ENCODE assay signal across 22 cellular contexts in genomic region chr1:167645161-167645560, GRCh38. TPM values are rescaled to one million over a fixed set of nuclear protein-coding genes. Genes with fewer than 3 reads are reported as not detected.
DNase-seq lines count a peak whose midpoint lies in the region; ATAC-seq, FAIRE-seq and TF ChIP-seq lines count a peak whose summit lies in the region.
"Had no signal": no experiment of that assay in that cellular context is flagged by ENCODE, and none has a peak within 500 bp of the region (broad histone marks: within the 10 kb centered on the region; RNA-seq: fewer than 3 reads in every experiment).

No MANE protein-coding gene starts in this region.

- RAD21 ChIA-PET in GM12878 (lab: Charles Lee; ENCODE audit: unreplicated experiment): interaction anchor here (1.4 to 1.9 kb wide), 2 partner anchors 11 to 45 kb away, joined by 4 to 5 read pairs; no protein-coding TSS in a partner anchor

- no peaks in the 10 kb centered on the region for H3K27me3 Mint-ChIP-seq in activated CD8-positive, alpha-beta memory T cell treated with anti-CD3 and anti-CD28 coated beads, Interleukin-2, amount 10 ng/mL, durations not matched to agents 7 days and 5 days
- H3K27me3 Mint-ChIP-seq in natural killer cell treated with Interleukin-12 subunit alpha and Interleukin-12 subunit beta and Interleukin-15 and Interleukin-18, amount 100 ng/mL, for 72 hours: no peaks in the 10 kb centered on the region

- no peak for TF ChIP-seq RAD21 in GM12878 (IDR thresholded peaks at IDR 0.05; ENCODE audit: insufficient read depth, low read depth, low read length)

- TF ChIP-seq CTCF in Loucy (conservative IDR thresholded peaks at IDR 0.05; ENCODE audit: low read length): no peak
- TF ChIP-seq CTCF in GM12878 (IDR thresholded peaks at IDR 0.05 in 2 of 3, conservative IDR thresholded peaks at IDR 0.05 in 1 of 3; ENCODE audit: control insufficient read depth in 2 of 3, extremely low read depth in 1 of 3, insufficient read depth in 1 of 3, low read depth in 3 of 3, low read length in 3 of 3): no peak
- TF ChIP-seq CTCF in omental fat pad (IDR thresholded peaks at IDR 0.05): no peak

- FAIRE-seq in GM12878 (lab: Jason Lieb, UNC): no peak
- FAIRE-seq: A549, GM12891, islet of Langerhans had no signal

- H3K9me3 ChIP-seq in Loucy (ENCODE audit: insufficient read depth, low read depth, low read length): no peaks in the 10 kb centered on the region
- H3K9me3 ChIP-seq in GM12878 (replicated peaks; ENCODE audit: control insufficient read depth, insufficient read depth, low read length): no peaks in the 10 kb centered on the region
- H3K9me3 ChIP-seq: A549, Caco-2, colonic mucosa had no signal

- H3K4me1 ChIP-seq in Loucy (ENCODE audit: insufficient read depth, low read length, poor library complexity, severe bottlenecking): peaks cover 74% of the 10 kb centered on the region
- peaks cover 20% of the 10 kb centered on the region for H3K4me1 ChIP-seq in GM12878 (ENCODE audit: control insufficient read depth, insufficient read depth, low read length)
- H3K4me1 ChIP-seq: A549, Caco-2, colonic mucosa had no signal

- no peak for DNase-seq in activated CD8-positive, alpha-beta memory T cell treated with anti-CD3 and anti-CD28 coated beads, Interleukin-2, amount 10 ng/mL, durations not matched to agents 7 days and 5 days
- no peak for DNase-seq in activated CD8-positive, alpha-beta memory T cell treated with anti-CD3 and anti-CD28 coated beads, Interleukin-2, amount 50 U/mL, for 4 hours
- no peak for DNase-seq in GM12878 (ENCODE audit: low read depth, low spot score)
- DNase-seq in natural killer cell treated with Interleukin-12 subunit alpha and Interleukin-12 subunit beta and Interleukin-15 and Interleukin-18, amount 100 ng/mL, for 72 hours (ENCODE audit: low spot score): no peak
- no peak for DNase-seq in omental fat pad (ENCODE audit: low spot score)
- DNase-seq in hypothalamus (lab: John Stamatoyannopoulos, UW): no peak
- DNase-seq: activated CD4-positive, alpha-beta T cell treated with anti-CD3 and anti-CD28 coated beads for 1 hour; Caco-2; colonic mucosa; KBM-7; mammary epithelial cell; NCI-H1105 treated with DMSO at 0.1 percent for 48 hours; NCI-H2171 treated with DMSO at 0.1 percent for 48 hours; right cardiac atrium; SW 1271 had no signal

- H3K79me2 ChIP-seq in Loucy (ENCODE audit: insufficient read depth, low read length): peaks cover 78% of the 10 kb centered on the region
- peaks cover 49% of the 10 kb centered on the region for H3K79me2 ChIP-seq in GM12878 (ENCODE audit: control insufficient read depth, insufficient read depth, low read length)

- in situ Hi-C loops in GM12878 (cut with MboI): no loop called here

- no peak overlapping the region for H3K4me3 Mint-ChIP-seq in activated CD8-positive, alpha-beta memory T cell treated with anti-CD3 and anti-CD28 coated beads, Interleukin-2, amount 10 ng/mL, durations not matched to agents 7 days and 5 days
- peak overlapping the region; percentile 16 for H3K4me3 Mint-ChIP-seq in natural killer cell treated with Interleukin-12 subunit alpha and Interleukin-12 subunit beta and Interleukin-15 and Interleukin-18, amount 100 ng/mL, for 72 hours

- peaks cover 53% of the 10 kb centered on the region for H3K36me3 Mint-ChIP-seq in activated CD8-positive, alpha-beta memory T cell treated with anti-CD3 and anti-CD28 coated beads, Interleukin-2, amount 10 ng/mL, durations not matched to agents 7 days and 5 days
- H3K36me3 Mint-ChIP-seq in natural killer cell treated with Interleukin-12 subunit alpha and Interleukin-12 subunit beta and Interleukin-15 and Interleukin-18, amount 100 ng/mL, for 72 hours: peaks cover 4% of the 10 kb centered on the region

- SMC1A ChIA-PET in GM12878 (lab: Charles Lee; ENCODE audit: uncharacterized antibody, unreplicated experiment): interaction anchor here (1.4 kb wide), 1 partner anchor 11 kb away, joined by 4 read pairs; no protein-coding TSS in a partner anchor

- H3K27me3 ChIP-seq in Loucy (ENCODE audit: insufficient read depth, low read length, poor library complexity, severe bottlenecking) (no peaks in the 10 kb centered on the region), GM12878 (replicated peaks in 1 of 2; ENCODE audit: control insufficient read depth in 2 of 2, insufficient read depth in 2 of 2, low read length in 1 of 2) (no peaks in the 10 kb centered on the region)
- H3K27me3 ChIP-seq: colonic mucosa had no signal

- H3K9ac ChIP-seq in Loucy (ENCODE audit: low read depth, low read length, poor library complexity, severe bottlenecking): no peak overlapping the region
- no peak overlapping the region for H3K9ac ChIP-seq in GM12878 (ENCODE audit: control insufficient read depth, insufficient read depth, low read length)

- intact Hi-C loops in GM12878 (cut with micrococcal nuclease; ENCODE audit: unreplicated experiment): no loop called here

- H3K9me3 Mint-ChIP-seq in activated CD8-positive, alpha-beta memory T cell treated with anti-CD3 and anti-CD28 coated beads, Interleukin-2, amount 10 ng/mL, durations not matched to agents 7 days and 5 days (ENCODE audit: low read depth): no peaks in the 10 kb centered on the region
- H3K9me3 Mint-ChIP-seq in natural killer cell treated with Interleukin-12 subunit alpha and Interleukin-12 subunit beta and Interleukin-15 and Interleukin-18, amount 100 ng/mL, for 72 hours: no peaks in the 10 kb centered on the region

- H2AFZ ChIP-seq in Loucy (ENCODE audit: low read length): no peak overlapping the region
- no peak overlapping the region for H2AFZ ChIP-seq in GM12878 (ENCODE audit: control insufficient read depth, low read depth, low read length)

- peaks cover 2% of the 10 kb centered on the region; the same call in 1 of the 2 replicates for H3K36me3 ChIP-seq in Loucy (ENCODE audit: insufficient read depth, low read length)
- peaks cover 0 to 34% of the 10 kb centered on the region in 2 experiments; a peak in 3 of 4 replicates for H3K36me3 ChIP-seq in GM12878 (ENCODE audit: control insufficient read depth in 2 of 2, insufficient read depth in 2 of 2, low read length in 1 of 2)
- H3K36me3 ChIP-seq: colonic mucosa had no signal

- no peak for TF ChIP-seq EP300 in GM12878 (IDR thresholded peaks at IDR 0.05; ENCODE audit: borderline replicate concordance in 1 of 2, control insufficient read depth in 1 of 2, low read depth in 2 of 2, low read length in 2 of 2)

- peak overlapping the region; percentile 52 for H3K27ac Mint-ChIP-seq in activated CD8-positive, alpha-beta memory T cell treated with anti-CD3 and anti-CD28 coated beads, Interleukin-2, amount 10 ng/mL, durations not matched to agents 7 days and 5 days
- H3K27ac Mint-ChIP-seq in natural killer cell treated with Interleukin-12 subunit alpha and Interleukin-12 subunit beta and Interleukin-15 and Interleukin-18, amount 100 ng/mL, for 72 hours: peak overlapping the region; percentile 57 to 67

- CTCF ChIA-PET in activated CD8-positive, alpha-beta memory T cell treated with anti-CD3 and anti-CD28 coated beads, Interleukin-2, amount 10 ng/mL, durations not matched to agents 7 days and 5 days (lab: Charles Lee): interaction anchor here (1.1 kb wide), 1 partner anchor 43 kb away, joined by 3 read pairs; no protein-coding TSS in a partner anchor
- CTCF ChIA-PET in GM12878 (lab: Yijun Ruan, JAX): interaction anchor here (0.6 to 0.8 kb wide), 2 partner anchors 43 to 45 kb away, joined by 3 read pairs; no protein-coding TSS in a partner anchor

- H3K9me2 ChIP-seq in Loucy (replicated peaks; ENCODE audit: low read depth, low read length): no peaks in the 10 kb centered on the region

- ATAC-seq in activated CD8-positive, alpha-beta memory T cell treated with anti-CD3 and anti-CD28 coated beads, Interleukin-2, amount 10 ng/mL, durations not matched to agents 7 days and 5 days: no peak
- ATAC-seq in GM12878: no peak
- no peak for ATAC-seq in natural killer cell treated with Interleukin-12 subunit alpha and Interleukin-12 subunit beta and Interleukin-15 and Interleukin-18, amount 100 ng/mL, for 72 hours
- ATAC-seq in HG02763 (IDR thresholded peaks at IDR 0.05; ENCODE audit: unreplicated experiment): no peak
- no peak for ATAC-seq in omental fat pad (ENCODE audit: low FRiP score)
- ATAC-seq: A549, esophagus mucosa, right cardiac atrium had no signal

- WGBS in GM12878 (ENCODE audit: insufficient coverage, insufficient replicate concordance, low lambda C conversion rate, missing lambda C conversion rate): 75% methylated on average over 2 of the region's 2 CpGs

- no peak overlapping the region for H3K27ac ChIP-seq in GM12878 (ENCODE audit: control insufficient read depth, insufficient read depth)
- H3K27ac ChIP-seq: A549, colonic mucosa had no signal

- H4K20me1 ChIP-seq in Loucy (ENCODE audit: insufficient read depth, low read length, poor library complexity, severe bottlenecking): peaks cover 9% of the 10 kb centered on the region
- H4K20me1 ChIP-seq in GM12878 (ENCODE audit: control insufficient read depth, insufficient read depth): 0 out of 2 replicates have a peak, but pooled peaks cover 3% of the 10 kb centered on the region

- TF ChIP-seq POLR2A in GM12878 (IDR thresholded peaks at IDR 0.05; ENCODE audit: low read depth, low read length): no peak

- no TSS peak for BruUV-seq in GM12878 (replicated peaks; lab: Mats Ljungman, UMichigan)

- POLR2A ChIA-PET in GM12878 (lab: Charles Lee): interaction anchor here (1.3 to 1.7 kb wide), 2 partner anchors 10 to 23 kb away, joined by 4 to 5 read pairs; no protein-coding TSS in a partner anchor

- H3K4me2 ChIP-seq in Loucy (ENCODE audit: low read depth, low read length, poor library complexity, severe bottlenecking) (peak overlapping the region; percentile 32), GM12878 (ENCODE audit: control insufficient read depth, insufficient read depth) (no peak overlapping the region)
- H3K4me2 ChIP-seq: A549 had no signal

- H3K4me3 ChIP-seq in Loucy (ENCODE audit: low read length, poor library complexity, severe bottlenecking) (no peak overlapping the region), GM12878 (no peak overlapping the region)
- H3K4me3 ChIP-seq: A549, colonic mucosa had no signal

- H3F3A ChIP-seq in Loucy (ENCODE audit: low read depth): peaks cover 3% of the 10 kb centered on the region; the same call in 1 of the 2 replicates

- peaks cover 77% of the 10 kb centered on the region for H3K4me1 Mint-ChIP-seq in activated CD8-positive, alpha-beta memory T cell treated with anti-CD3 and anti-CD28 coated beads, Interleukin-2, amount 10 ng/mL, durations not matched to agents 7 days and 5 days
- H3K4me1 Mint-ChIP-seq in natural killer cell treated with Interleukin-12 subunit alpha and Interleukin-12 subunit beta and Interleukin-15 and Interleukin-18, amount 100 ng/mL, for 72 hours (ENCODE audit: low read depth in 2 of 2): peaks cover 62 to 80% of the 10 kb centered on the region in 2 donors

RNA-seq across cellular contexts. Expression of gene RCSD1, which starts 15.1 kb away (rescaled TPM):
- 100 to 1,000 TPM; 121 to 129 TPM for total RNA-seq in activated CD8-positive, alpha-beta memory T cell treated with anti-CD3 and anti-CD28 coated beads, Interleukin-2, amount 10 ng/mL, durations not matched to agents 7 days and 5 days
- total RNA-seq in GM12878 (2013; cell fraction: nucleolus; rRNA removed): 50.6 and 59.2 TPM in 2 replicates
- total RNA-seq in GM12878 (2014; rRNA removed) (64.2 and 65.7 TPM in 2 replicates), GM12878 (2014; rRNA removed; fragmentation: Illumina TruSeq; extraction: Trizol) (73.6 and 76.7 TPM in 2 replicates), GM12878 (2021) (77.4 and 78.3 TPM in 2 replicates), omental fat pad (10 to 100 TPM; 11.3 to 37.5 (median 16.2) TPM)
- 42.5 TPM for polyA plus RNA-seq in GM12878 (2011; ENCODE audit: low read depth)
- polyA plus RNA-seq in GM12878 (2011; rRNA removed) (54.8 and 59.3 TPM in 2 replicates), GM12878 (2014; fragmentation: Illumina TruSeq; extraction: Trizol) (56.8 and 71.5 TPM in 2 replicates), GM12878 (2014; fragmentation: Nextera tagmentation; extraction: Ambion mirVana) (10 to 100 TPM; 11.4 to 18.9 TPM), GM12878 (2014; rRNA removed) (69.6 and 71.7 TPM in 2 replicates), GM12878 (2016; fragmentation: Nextera tagmentation; extraction: Ambion mirVana) (10 to 100 TPM; 74.6 to 75.7 TPM)
- 37.4 and 40.7 TPM in 2 replicates for polyA plus RNA-seq in GM12878 (2011; cell fraction: cytosol; rRNA removed)
- polyA plus RNA-seq in GM12878 (2011; cell fraction: nucleus; rRNA removed): 21.2 and 25.8 TPM in 2 replicates
- polyA plus RNA-seq in GM12878 (2012): 62.9 and 72.8 TPM in 2 replicates
- polyA minus RNA-seq in GM12878 (2011; rRNA and poly(A)+ RNA removed): 45.6 and 53.5 TPM in 2 replicates
- 19.9 and 20.6 TPM in 2 replicates for polyA minus RNA-seq in GM12878 (2011; cell fraction: cytosol; rRNA and poly(A)+ RNA removed)
- 12.7 and 26.7 TPM in 2 replicates for polyA minus RNA-seq in GM12878 (2011; cell fraction: nucleus; rRNA and poly(A)+ RNA removed)
- total RNA-seq in natural killer cell treated with Interleukin-12 subunit alpha and Interleukin-12 subunit beta and Interleukin-15 and Interleukin-18, amount 100 ng/mL, for 72 hours: 10 to 100 TPM; 30.3 to 30.9 TPM
- total RNA-seq: Caco-2, G401 had no signal
- polyA plus RNA-seq: A549 had no signal
